Comparison of ENCODE assay signal across 1 cellular context in the genomic region with DNA sequence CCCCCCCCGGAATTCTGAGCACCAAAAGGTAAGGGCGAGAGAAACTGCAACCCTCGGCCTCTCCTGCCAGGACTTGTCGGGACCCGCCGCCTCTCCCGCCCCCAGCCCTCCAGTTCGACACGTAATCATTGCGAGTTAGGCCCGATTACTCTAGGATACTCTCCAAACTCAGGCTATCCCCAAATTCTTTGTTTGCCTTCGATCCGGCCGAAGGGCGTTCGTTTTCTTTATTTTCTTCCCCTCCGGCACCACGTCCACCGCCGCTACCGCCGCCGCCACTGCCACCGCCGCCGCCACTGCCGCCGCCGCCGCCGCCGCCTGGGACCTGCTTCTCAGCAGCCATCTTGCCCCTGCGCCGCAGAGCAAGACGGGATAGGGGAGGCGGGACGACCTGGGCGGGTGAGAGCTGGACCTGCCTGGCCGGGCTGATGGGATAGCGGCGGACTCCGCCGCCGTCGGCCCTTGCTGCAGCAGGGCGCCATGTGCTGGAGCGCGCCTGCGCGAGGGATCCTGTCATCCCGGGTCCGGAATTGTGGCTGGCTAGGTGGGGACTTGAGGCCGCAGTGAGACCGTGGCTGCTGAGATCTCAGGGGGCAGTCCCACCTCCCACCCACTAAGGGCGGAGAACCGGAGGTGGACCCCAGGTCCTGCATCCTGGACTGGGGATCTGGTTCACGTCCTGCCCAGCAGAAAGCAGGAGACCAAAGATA.
A peak's percentile ranks its signal among the peaks of the same experiment; 100 is the strongest.
TF ChIP-seq lines count a peak whose summit lies in the region.

Gene SRP68, minus strand, starts transcription at position 369 of the 710 bp plus-strand sequence. Its CDS starts 26 bp downstream, at position 343.

TF ChIP-seq in HepG2, 621 proteins besides CTCF, POLR2A, EP300 and RAD21 (continued from another document and continues in another):
- peak; percentile 28; the same call in 1 of the 2 replicates for TF ChIP-seq MAZ (IDR thresholded peaks at IDR 0.05; ENCODE audit: borderline replicate concordance, low read depth, low read length)
- TF ChIP-seq MAZ (CRISPR knock-in tag; IDR thresholded peaks at IDR 0.05; ENCODE audit: low read depth) = peak; percentile 98
- no peak for TF ChIP-seq NR2F1 (CRISPR knock-in tag; IDR thresholded peaks at IDR 0.05)
- TF ChIP-seq PRMT3 (CRISPR knock-in tag; IDR thresholded peaks at IDR 0.05; ENCODE audit: borderline replicate concordance, low read depth) = no peak
- no peak for TF ChIP-seq RFX1 (IDR thresholded peaks at IDR 0.05)
- peak; percentile 87; the same call in 1 of the 2 replicates for TF ChIP-seq AKAP8 (CRISPR knock-in tag; IDR thresholded peaks at IDR 0.05)
- TF ChIP-seq RORA (CRISPR knock-in tag; IDR thresholded peaks at IDR 0.05) = no peak
- peak; percentile 98 for TF ChIP-seq EEA1 (CRISPR knock-in tag; IDR thresholded peaks at IDR 0.05; ENCODE audit: borderline replicate concordance)
- TF ChIP-seq, protein P1, sequence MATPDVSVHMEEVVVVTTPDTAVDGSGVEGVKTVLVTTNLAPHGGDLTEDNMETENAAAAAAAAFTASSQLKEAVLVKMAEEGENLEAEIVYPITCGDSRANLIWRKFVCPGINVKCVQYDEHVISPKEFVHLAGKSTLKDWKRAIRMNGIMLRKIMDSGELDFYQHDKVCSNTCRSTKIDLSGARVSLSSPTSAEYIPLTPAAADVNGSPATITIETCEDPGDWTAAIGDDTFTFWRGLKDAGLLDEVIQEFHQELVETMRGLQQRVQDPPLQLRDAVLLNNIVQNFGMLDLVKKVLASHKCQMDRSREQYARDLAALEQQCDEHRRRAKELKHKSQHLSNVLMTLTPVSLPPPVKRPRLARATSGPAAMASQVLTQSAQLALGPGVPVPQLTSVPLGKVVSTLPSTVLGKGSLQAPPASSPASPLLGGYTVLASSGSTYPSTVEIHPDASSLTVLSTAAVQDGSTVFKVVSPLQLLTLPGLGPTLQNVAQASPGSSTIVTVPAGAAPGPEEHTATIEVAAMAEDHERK (CRISPR knock-in tag; IDR thresholded peaks at IDR 0.05; ENCODE audit: low read depth) = no peak
- peak; percentile 50; the same call in 1 of the 2 replicates for TF ChIP-seq ZNF614 (CRISPR knock-in tag; IDR thresholded peaks at IDR 0.05; ENCODE audit: borderline replicate concordance)
- no peak for TF ChIP-seq CENPT (CRISPR knock-in tag; IDR thresholded peaks at IDR 0.05; ENCODE audit: low read depth)
- TF ChIP-seq, protein P2, sequence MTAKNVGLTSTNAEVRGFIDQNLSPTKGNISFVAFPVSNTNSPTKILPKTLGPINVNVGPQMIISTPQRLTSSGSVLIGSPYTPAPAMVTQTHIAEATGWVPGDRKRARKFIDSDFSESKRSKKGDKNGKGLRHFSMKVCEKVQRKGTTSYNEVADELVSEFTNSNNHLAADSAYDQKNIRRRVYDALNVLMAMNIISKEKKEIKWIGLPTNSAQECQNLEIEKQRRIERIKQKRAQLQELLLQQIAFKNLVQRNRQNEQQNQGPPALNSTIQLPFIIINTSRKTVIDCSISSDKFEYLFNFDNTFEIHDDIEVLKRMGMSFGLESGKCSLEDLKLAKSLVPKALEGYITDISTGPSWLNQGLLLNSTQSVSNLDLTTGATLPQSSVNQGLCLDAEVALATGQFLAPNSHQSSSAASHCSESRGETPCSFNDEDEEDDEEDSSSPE (CRISPR knock-in tag; IDR thresholded peaks at IDR 0.05) = peak; percentile 91
- TF ChIP-seq BRCA1 (CRISPR knock-in tag; IDR thresholded peaks at IDR 0.05) = no peak
- no peak; the same call in 1 of the 2 replicates for TF ChIP-seq SATB2 (CRISPR knock-in tag; IDR thresholded peaks at IDR 0.05)
- peak; percentile 94 for TF ChIP-seq GLI4 (CRISPR knock-in tag; IDR thresholded peaks at IDR 0.05; ENCODE audit: borderline replicate concordance)
- TF ChIP-seq RBAK (CRISPR knock-in tag; IDR thresholded peaks at IDR 0.05) = no peak
- no peak for TF ChIP-seq SUZ12 (IDR thresholded peaks at IDR 0.05; ENCODE audit: low read depth, low read length)
- TF ChIP-seq ELF1 (CRISPR knock-in tag; IDR thresholded peaks at IDR 0.05) = peak; percentile 68; the same call in 1 of the 2 replicates
- no peak for TF ChIP-seq CEBPZ (IDR thresholded peaks at IDR 0.05; ENCODE audit: low read length)
- peak; percentile 95 for TF ChIP-seq NR2C2 (CRISPR knock-in tag; IDR thresholded peaks at IDR 0.05; ENCODE audit: borderline replicate concordance)
- peak; percentile 55; the same call in 1 of the 2 replicates for TF ChIP-seq GATAD2A (CRISPR knock-in tag; IDR thresholded peaks at IDR 0.05)
- no peak for TF ChIP-seq FOXA1 (IDR thresholded peaks at IDR 0.05)
- no peak for TF ChIP-seq FOXA1 (CRISPR knock-in tag; IDR thresholded peaks at IDR 0.05)
- TF ChIP-seq ZNF7 (CRISPR knock-in tag; IDR thresholded peaks at IDR 0.05) = no peak
- TF ChIP-seq, protein P3, sequence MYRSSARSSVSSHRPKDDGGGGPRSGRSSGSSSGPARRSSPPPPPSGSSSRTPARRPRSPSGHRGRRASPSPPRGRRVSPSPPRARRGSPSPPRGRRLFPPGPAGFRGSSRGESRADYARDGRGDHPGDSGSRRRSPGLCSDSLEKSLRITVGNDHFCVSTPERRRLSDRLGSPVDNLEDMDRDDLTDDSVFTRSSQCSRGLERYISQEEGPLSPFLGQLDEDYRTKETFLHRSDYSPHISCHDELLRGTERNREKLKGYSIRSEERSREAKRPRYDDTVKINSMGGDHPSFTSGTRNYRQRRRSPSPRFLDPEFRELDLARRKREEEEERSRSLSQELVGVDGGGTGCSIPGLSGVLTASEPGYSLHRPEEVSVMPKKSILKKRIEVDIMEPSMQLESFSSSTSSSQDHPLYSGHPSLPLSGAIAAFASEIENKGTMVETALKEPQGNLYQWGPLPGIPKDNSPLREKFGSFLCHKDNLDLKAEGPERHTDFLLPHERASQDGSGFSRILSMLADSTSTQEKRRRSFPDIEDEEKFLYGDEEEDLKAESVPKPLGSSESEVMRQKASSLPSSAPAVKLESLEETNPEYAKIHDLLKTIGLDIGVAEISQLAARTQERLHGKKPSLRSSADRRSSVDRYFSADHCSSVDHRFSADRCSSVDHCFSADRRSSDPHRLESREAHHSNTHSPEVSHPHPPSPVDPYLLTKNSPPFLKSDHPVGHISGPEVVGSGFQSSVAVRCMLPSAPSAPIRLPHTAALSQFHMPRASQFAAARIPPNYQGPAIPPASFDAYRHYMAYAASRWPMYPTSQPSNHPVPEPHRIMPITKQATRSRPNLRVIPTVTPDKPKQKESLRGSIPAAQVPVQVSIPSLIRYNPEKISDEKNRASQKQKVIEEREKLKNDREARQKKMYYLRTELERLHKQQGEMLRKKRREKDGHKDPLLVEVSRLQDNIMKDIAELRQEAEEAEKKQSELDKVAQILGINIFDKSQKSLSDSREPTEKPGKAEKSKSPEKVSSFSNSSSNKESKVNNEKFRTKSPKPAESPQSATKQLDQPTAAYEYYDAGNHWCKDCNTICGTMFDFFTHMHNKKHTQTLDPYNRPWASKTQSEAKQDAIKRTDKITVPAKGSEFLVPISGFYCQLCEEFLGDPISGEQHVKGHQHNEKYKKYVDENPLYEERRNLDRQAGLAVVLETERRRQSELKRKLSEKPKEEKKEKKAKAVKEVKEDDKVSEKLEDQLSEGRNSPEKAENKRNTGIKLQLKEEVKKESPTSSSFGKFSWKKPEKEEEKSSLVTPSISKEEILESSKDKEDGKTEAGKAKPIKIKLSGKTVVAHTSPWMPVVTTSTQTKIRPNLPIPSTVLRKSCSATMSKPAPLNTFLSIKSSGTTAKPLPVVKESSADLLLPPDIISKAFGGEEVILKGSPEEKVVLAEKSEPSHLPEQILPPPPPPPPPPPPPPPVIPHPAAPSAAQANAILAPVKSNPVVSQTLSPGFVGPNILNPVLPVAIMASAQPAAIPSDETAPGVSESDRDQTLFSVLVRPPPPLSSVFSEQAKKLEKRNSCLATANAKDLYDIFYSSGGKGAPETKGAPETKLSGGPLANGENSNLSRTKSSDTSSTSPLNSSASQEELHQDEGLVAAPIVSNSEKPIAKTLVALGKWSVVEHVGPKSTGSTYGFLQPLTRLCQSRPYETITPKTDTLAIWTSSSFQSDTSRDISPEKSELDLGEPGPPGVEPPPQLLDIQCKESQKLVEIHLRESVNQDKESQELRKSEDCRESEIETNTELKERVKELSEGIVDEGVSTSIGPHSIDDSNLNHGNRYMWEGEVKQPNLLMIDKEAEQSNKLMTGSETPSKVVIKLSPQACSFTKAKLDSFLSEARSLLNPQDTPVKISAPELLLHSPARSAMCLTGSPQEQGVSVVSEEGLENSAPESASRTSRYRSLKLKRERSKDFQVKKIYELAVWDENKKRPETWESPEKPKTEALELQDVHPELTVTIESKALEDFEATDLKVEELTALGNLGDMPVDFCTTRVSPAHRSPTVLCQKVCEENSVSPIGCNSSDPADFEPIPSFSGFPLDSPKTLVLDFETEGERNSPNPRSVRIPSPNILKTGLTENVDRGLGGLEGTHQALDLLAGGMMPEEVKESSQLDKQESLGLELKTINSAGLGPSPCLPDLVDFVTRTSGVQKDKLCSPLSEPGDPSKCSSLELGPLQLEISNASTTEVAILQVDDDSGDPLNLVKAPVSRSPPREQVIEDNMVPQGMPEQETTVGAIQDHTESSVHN (CRISPR knock-in tag; IDR thresholded peaks at IDR 0.05) = peak; percentile 52; the same call in 1 of the 2 replicates
- peak; percentile 78 for TF ChIP-seq ZSCAN21 (CRISPR knock-in tag; IDR thresholded peaks at IDR 0.05; ENCODE audit: borderline replicate concordance)
- TF ChIP-seq ZBTB38 (CRISPR knock-in tag; IDR thresholded peaks at IDR 0.05) = peak; percentile 93
- peak; percentile 93 for TF ChIP-seq PHF21A (CRISPR knock-in tag; IDR thresholded peaks at IDR 0.05)
- peak; percentile 94 for TF ChIP-seq ZNF761 (CRISPR knock-in tag; conservative IDR thresholded peaks at IDR 0.05)
- TF ChIP-seq ZNF772 (CRISPR knock-in tag; IDR thresholded peaks at IDR 0.05) = peak; percentile 88
- TF ChIP-seq, protein P4, sequence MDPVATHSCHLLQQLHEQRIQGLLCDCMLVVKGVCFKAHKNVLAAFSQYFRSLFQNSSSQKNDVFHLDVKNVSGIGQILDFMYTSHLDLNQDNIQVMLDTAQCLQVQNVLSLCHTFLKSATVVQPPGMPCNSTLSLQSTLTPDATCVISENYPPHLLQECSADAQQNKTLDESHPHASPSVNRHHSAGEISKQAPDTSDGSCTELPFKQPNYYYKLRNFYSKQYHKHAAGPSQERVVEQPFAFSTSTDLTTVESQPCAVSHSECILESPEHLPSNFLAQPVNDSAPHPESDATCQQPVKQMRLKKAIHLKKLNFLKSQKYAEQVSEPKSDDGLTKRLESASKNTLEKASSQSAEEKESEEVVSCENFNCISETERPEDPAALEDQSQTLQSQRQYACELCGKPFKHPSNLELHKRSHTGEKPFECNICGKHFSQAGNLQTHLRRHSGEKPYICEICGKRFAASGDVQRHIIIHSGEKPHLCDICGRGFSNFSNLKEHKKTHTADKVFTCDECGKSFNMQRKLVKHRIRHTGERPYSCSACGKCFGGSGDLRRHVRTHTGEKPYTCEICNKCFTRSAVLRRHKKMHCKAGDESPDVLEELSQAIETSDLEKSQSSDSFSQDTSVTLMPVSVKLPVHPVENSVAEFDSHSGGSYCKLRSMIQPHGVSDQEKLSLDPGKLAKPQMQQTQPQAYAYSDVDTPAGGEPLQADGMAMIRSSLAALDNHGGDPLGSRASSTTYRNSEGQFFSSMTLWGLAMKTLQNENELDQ (CRISPR knock-in tag; IDR thresholded peaks at IDR 0.05; ENCODE audit: borderline replicate concordance) = no peak
- TF ChIP-seq ZNF296 (CRISPR knock-in tag; conservative IDR thresholded peaks at IDR 0.05) = no peak
- TF ChIP-seq CEBPB (IDR thresholded peaks at IDR 0.05; ENCODE audit: borderline replicate concordance, low read depth, low read length) = no peak
- no peak for TF ChIP-seq SOX5 (CRISPR knock-in tag; IDR thresholded peaks at IDR 0.05; ENCODE audit: borderline replicate concordance)
- TF ChIP-seq ZNF446 (CRISPR knock-in tag; IDR thresholded peaks at IDR 0.05) = peak; percentile 90; the same call in 1 of the 2 replicates
- TF ChIP-seq SMARCC2 (IDR thresholded peaks at IDR 0.05) = no peak
- peak; percentile 35; the same call in 1 of the 2 replicates for TF ChIP-seq BCL6 (CRISPR knock-in tag; IDR thresholded peaks at IDR 0.05)
- TF ChIP-seq ZNF331 (CRISPR knock-in tag; IDR thresholded peaks at IDR 0.05) = peak; percentile 97
- TF ChIP-seq NFKBIZ (CRISPR knock-in tag; IDR thresholded peaks at IDR 0.05) = 0 out of 2 replicates have a peak, but pooled peaks have one; percentile 91
- peak; percentile 98 for TF ChIP-seq ZIK1 (CRISPR knock-in tag; IDR thresholded peaks at IDR 0.05; ENCODE audit: borderline replicate concordance, low read depth)
- no peak for TF ChIP-seq HMG20A (CRISPR knock-in tag; IDR thresholded peaks at IDR 0.05; ENCODE audit: borderline replicate concordance)
- peak; percentile 93 for TF ChIP-seq ZNF709 (CRISPR knock-in tag; IDR thresholded peaks at IDR 0.05)
- no peak for TF ChIP-seq NFRKB (IDR thresholded peaks at IDR 0.05)
- TF ChIP-seq SMAD3 (CRISPR knock-in tag; IDR thresholded peaks at IDR 0.05) = 0 out of 2 replicates have a peak, but pooled peaks have one; percentile 18
- TF ChIP-seq SCMH1 (CRISPR knock-in tag; IDR thresholded peaks at IDR 0.05; ENCODE audit: borderline replicate concordance) = no peak
- no peak for TF ChIP-seq SRSF1 (optimal IDR thresholded peaks at IDR 0.05; ENCODE audit: low read depth, low read length)
- peak; percentile 92 for TF ChIP-seq ZBTB20 (CRISPR knock-in tag; IDR thresholded peaks at IDR 0.05; ENCODE audit: borderline replicate concordance, low read depth)
- peak; percentile 90 for TF ChIP-seq KDM2A (CRISPR knock-in tag; IDR thresholded peaks at IDR 0.05; ENCODE audit: borderline replicate concordance, low read depth)
